ENCODE assay signal across 8 cellular contexts in genomic region chr5:5419291-5420210, GRCh38. TPM values are rescaled to one million over a fixed set of nuclear protein-coding genes. Genes with fewer than 3 reads are reported as not detected.
DNase-seq lines count a peak whose midpoint lies in the region; ATAC-seq and TF ChIP-seq lines count a peak whose summit lies in the region.

No MANE protein-coding gene starts in this region.

- no peaks in the 10 kb centered on the region for H3K27me3 ChIP-seq in brain microvascular endothelial cell (replicated peaks)

- no peak overlapping the region for H3K4me3 ChIP-seq in brain microvascular endothelial cell (ENCODE audit: low read depth, low read length)

- peak overlapping the region; percentile 86 for H3K27ac ChIP-seq in brain microvascular endothelial cell

- no peak for ATAC-seq in esophagus mucosa

- in situ Hi-C loops in brain microvascular endothelial cell (cut with HindIII; ENCODE audit: low pct_ligation_motif_present, low sequenced_read_pairs) = no loop called here

- H3K36me3 ChIP-seq in brain microvascular endothelial cell (replicated peaks) = peaks cover 3% of the 10 kb centered on the region

- TF ChIP-seq CTCF in AG09319 (IDR thresholded peaks at IDR 0.05; ENCODE audit: low read depth, low read length) = peak; percentile 77
- peak; percentile 46 for TF ChIP-seq CTCF in GM20000 (IDR thresholded peaks at IDR 0.05; ENCODE audit: extremely low read depth, missing control alignments)
- TF ChIP-seq CTCF in brain microvascular endothelial cell (IDR thresholded peaks at IDR 0.05; ENCODE audit: low read depth, low read length, missing control alignments) = peak; percentile 65

- DNase-seq in AG09319 (ENCODE audit: extremely low read depth, low read depth) (no peak), GM20000 (ENCODE audit: low spot score) (peak; percentile 40), NCI-H446 treated with DMSO at 0.1 percent for 48 hours (lab: John Stamatoyannopoulos, UW) (peak; percentile 29), brain microvascular endothelial cell (peak; percentile 96), lung microvascular endothelial cell (ENCODE audit: low read depth in 2 of 2) (peak; percentile 65 to 78), OCI-M2 (lab: John Stamatoyannopoulos, UW; ENCODE audit: unreplicated experiment) (no peak)
- no peak for DNase-seq in effector CD4-positive, alpha-beta T cell

RNA-seq across cellular contexts. Expression of gene ICE1, which starts 2.9 kb away (rescaled TPM):
- 15.5 and 20.6 TPM in 2 replicates for total RNA-seq in lung microvascular endothelial cell
- total RNA-seq in esophagus mucosa = 10.8 TPM

Comparison
In these comparisons a context has a peak if more than half of its experiments do, and no peak if none do; other contexts are left out.
1. DNase-seq: peak in GM20000 (single experiment), NCI-H446 treated with DMSO at 0.1 percent for 48 hours (single experiment), brain microvascular endothelial cell (single experiment) and lung microvascular endothelial cell (2 of 2); none in AG09319 (single experiment), effector CD4-positive, alpha-beta T cell (single experiment) and OCI-M2 (single experiment).
2. Peak in every context shown above with its lines, with median percentiles within 50 percentile points of each other: CTCF ChIP-seq.